Comparison of ENCODE assay signal across 8 cellular contexts in the genomic region with DNA sequence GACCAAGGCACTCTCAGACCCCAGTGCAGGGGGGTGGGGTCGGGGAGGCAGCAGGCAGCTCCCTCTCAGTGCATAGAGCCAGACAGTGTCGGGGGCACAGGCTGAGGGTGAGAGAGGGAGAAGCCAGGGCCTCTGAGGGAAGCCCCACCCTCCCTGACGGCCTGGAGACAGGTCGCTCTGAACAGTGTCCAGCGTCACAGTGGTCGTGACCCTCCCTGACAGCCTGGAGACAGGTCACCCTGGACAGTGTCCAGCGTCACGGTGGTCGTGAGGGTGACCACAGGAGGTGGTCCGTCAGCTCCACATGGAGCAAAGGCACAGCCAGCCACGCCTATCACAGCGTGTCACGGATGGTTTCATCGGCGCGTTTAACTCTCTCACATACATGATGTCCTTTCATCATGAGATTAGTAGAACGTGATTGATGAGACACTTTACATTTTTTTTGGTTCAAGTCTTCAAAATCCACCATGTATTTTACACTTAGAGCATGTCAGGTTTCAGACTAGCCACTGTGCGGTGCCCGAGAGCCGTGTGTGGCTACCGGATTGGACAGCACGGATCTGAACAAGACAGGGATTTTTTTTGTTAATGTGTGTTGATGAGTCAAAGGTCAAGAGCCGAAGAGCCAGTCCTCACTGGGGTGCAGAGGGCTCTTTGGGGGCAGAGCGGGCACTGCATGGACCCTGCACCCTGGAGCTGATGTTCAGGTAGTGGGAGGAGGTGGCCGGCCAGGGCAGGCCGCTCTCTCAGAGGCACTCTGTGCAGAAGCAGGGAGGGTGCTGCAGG. TPM values are rescaled to one million over a fixed set of nuclear protein-coding genes. Genes with fewer than 3 reads are reported as not detected.
DNase-seq lines count a peak whose midpoint lies in the region; ATAC-seq and FAIRE-seq lines count a peak whose summit lies in the region.

No MANE protein-coding gene starts in this region.

- 15 to 45% (median 30%) methylated on average over 26 of the region's 26 CpGs for WGBS in small intestine, 3 donors

- no peak for FAIRE-seq in small intestine (lab: Jason Lieb, UNC)

- DNase-seq in AG20443 (ENCODE audit: low spot score) = peak; percentile 90
- peak; percentile 33 for DNase-seq in LoVo (ENCODE audit: low spot score)
- DNase-seq in amygdala (lab: John Stamatoyannopoulos, UW) = peak in 45 of 56 donors; percentile 16 to 82 (median 50)
- peak; percentile 68 to 76 for DNase-seq in hippocampal formation (lab: John Stamatoyannopoulos, UW)
- DNase-seq in small intestine = peak; percentile 82
- DNase-seq in effector memory CD4-positive, alpha-beta T cell = no peak
- no peak for DNase-seq in T-helper 1 cell

- no peak overlapping the region for H3K27ac ChIP-seq in small intestine (ENCODE audit: low read depth in 1 of 2, low read length in 1 of 2)
- no peak overlapping the region for H3K27ac ChIP-seq in effector memory CD4-positive, alpha-beta T cell (ENCODE audit: insufficient read depth, low read length, poor library complexity, severe bottlenecking)

- no peak overlapping the region for H3K4me3 ChIP-seq in small intestine (ENCODE audit: low read depth in 1 of 2, low read length in 2 of 2)
- H3K4me3 ChIP-seq in effector memory CD4-positive, alpha-beta T cell (ENCODE audit: insufficient read depth, low read depth, low read length, poor library complexity, severe bottlenecking) = no peak overlapping the region

- no peaks in the 10 kb centered on the region for H3K36me3 ChIP-seq in small intestine (ENCODE audit: control insufficient read depth in 2 of 2, insufficient read depth in 2 of 2, low read length in 2 of 2)
- no peaks in the 10 kb centered on the region for H3K36me3 ChIP-seq in effector memory CD4-positive, alpha-beta T cell (ENCODE audit: control insufficient read depth, insufficient read depth, low read length)

- no peaks in the 10 kb centered on the region for H3K9me3 ChIP-seq in small intestine (ENCODE audit: control insufficient read depth, low read depth)
- H3K9me3 ChIP-seq in effector memory CD4-positive, alpha-beta T cell (ENCODE audit: control insufficient read depth, low read length) = no peaks in the 10 kb centered on the region

- peaks cover 0 to 3% of the 10 kb centered on the region in 2 donors for H3K27me3 ChIP-seq in small intestine (ENCODE audit: control insufficient read depth in 2 of 2, insufficient read depth in 2 of 2, low read length in 2 of 2)
- H3K27me3 ChIP-seq in effector memory CD4-positive, alpha-beta T cell (replicated peaks; ENCODE audit: control insufficient read depth, insufficient read depth, low read length, poor library complexity, severe bottlenecking) = peaks cover 4% of the 10 kb centered on the region

- ATAC-seq in HG03460 (IDR thresholded peaks at IDR 0.05; ENCODE audit: unreplicated experiment) = no peak

- peaks cover 0 to 3% of the 10 kb centered on the region in 2 donors for H3K4me1 ChIP-seq in small intestine (ENCODE audit: control insufficient read depth in 2 of 2, insufficient read depth in 1 of 2, low read depth in 1 of 2, low read length in 1 of 2)
- H3K4me1 ChIP-seq in effector memory CD4-positive, alpha-beta T cell (ENCODE audit: control insufficient read depth, insufficient read depth, low read length, poor library complexity, severe bottlenecking) = no peaks in the 10 kb centered on the region

RNA-seq across cellular contexts. Expression of gene PANX2, which starts 23.9 kb away (rescaled TPM):
- polyA plus RNA-seq in small intestine = under 1 TPM in 1 of 3 donors, not detected in 2; 0.36 TPM

RNA-seq across cellular contexts. Expression of gene TRABD, which starts 39.1 kb away (rescaled TPM):
- polyA plus RNA-seq in small intestine = 10 to 100 TPM; 63.1 to 84.6 (median 70.8) TPM

RNA-seq across cellular contexts. Expression of gene SELENOO, which starts 54.2 kb away (rescaled TPM):
- polyA plus RNA-seq in small intestine = 10 to 100 TPM; 23.6 to 94.6 (median 90.8) TPM

RNA-seq across cellular contexts. Expression of gene MOV10L1, which starts 56.8 kb away (rescaled TPM):
- polyA plus RNA-seq in small intestine = under 1 TPM in 1 of 3 donors, not detected in 2; 0.19 TPM

Comparison
In these comparisons a context has a peak if more than half of its experiments do, and no peak if none do; other contexts are left out.
1. DNase-seq: peak in AG20443 (single experiment), LoVo (single experiment), amygdala (45 of 56), hippocampal formation (2 of 2) and small intestine (single experiment); none in effector memory CD4-positive, alpha-beta T cell (0 of 3) and T-helper 1 cell (0 of 5).